In the genomic region with DNA sequence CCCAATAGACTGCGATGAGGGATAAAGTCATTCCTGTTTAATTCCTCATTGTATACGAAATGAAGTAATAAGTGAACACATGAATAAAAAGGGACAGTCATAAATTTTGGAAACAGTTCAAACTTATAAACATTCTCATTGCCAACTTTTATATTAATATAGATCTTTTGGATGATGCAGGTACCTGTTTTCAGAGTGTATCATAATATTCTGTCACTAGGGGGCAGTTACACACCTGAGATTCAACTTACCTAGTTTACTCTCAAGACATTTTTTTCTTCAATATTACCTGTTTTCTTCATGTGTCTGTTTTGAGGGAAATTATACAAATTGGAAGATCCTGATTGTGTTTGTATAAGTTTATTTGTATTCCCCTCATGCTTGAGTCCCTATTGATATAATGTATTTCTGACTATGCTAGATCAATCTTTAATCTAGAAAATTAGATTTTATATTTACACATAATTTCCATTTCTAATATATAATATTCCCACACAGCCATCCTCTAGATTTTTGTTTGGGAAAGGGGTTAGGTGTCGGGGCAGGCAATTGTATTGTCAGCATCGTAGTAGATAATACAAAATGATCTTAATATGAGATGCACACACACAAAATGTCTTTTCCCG, we compare ENCODE assay signal across 9 cellular contexts. TPM values are rescaled to one million over a fixed set of nuclear protein-coding genes. Genes with fewer than 3 reads are reported as not detected.
DNase-seq lines count a peak whose midpoint lies in the region; ATAC-seq and TF ChIP-seq lines count a peak whose summit lies in the region.
"Had no signal": no experiment of that assay in that cellular context is flagged by ENCODE, and none has a peak within 500 bp of the region (broad histone marks: within the 10 kb centered on the region; RNA-seq: fewer than 3 reads in every experiment).

No MANE protein-coding gene starts in this region.

- DNase-seq in DND-41, result no peak
- DNase-seq in cardiac fibroblast (ENCODE audit: low read depth in 2 of 2), result peak; percentile 7 to 29
- DNase-seq in neural progenitor cell (ENCODE audit: low spot score), result no peak
- no peak for DNase-seq in germinal center (ENCODE audit: low spot score)
- no peak for DNase-seq in activated CD8-positive, alpha-beta memory T cell treated with anti-CD3 and anti-CD28 coated beads for 24 hours
- DNase-seq in AG20443 (ENCODE audit: low spot score), result no peak
- DNase-seq in activated naive CD4-positive, alpha-beta T cell treated with anti-CD3 and anti-CD28 coated beads for 36 hours, result no peak

- H3K36me3 Mint-ChIP-seq in neural progenitor cell, result peaks cover 12% of the 10 kb centered on the region
- H3K36me3 Mint-ChIP-seq in activated naive CD4-positive, alpha-beta T cell treated with anti-CD3 and anti-CD28 coated beads for 36 hours (ENCODE audit: low read depth), result peaks cover 15% of the 10 kb centered on the region

- H3K4me3 Mint-ChIP-seq in neural progenitor cell, result no peak overlapping the region
- no peak overlapping the region for H3K4me3 Mint-ChIP-seq in activated naive CD4-positive, alpha-beta T cell treated with anti-CD3 and anti-CD28 coated beads for 36 hours
- H3K4me3 Mint-ChIP-seq: central memory CD8-positive, alpha-beta T cell had no signal

- ATAC-seq in DND-41 (ENCODE audit: insufficient read depth, low read depth), result no peak

- H3K4me3 ChIP-seq in DND-41 (ENCODE audit: low read depth in 1 of 2, low read length in 2 of 2) (no peak overlapping the region), KMS-11 (IDR thresholded peaks at IDR 0.05; ENCODE audit: insufficient read depth, low read depth, low read length) (no peak overlapping the region), cardiac fibroblast (replicated peaks in 1 of 2; ENCODE audit: low read depth in 2 of 2, low read length in 2 of 2) (no peak overlapping the region), neural progenitor cell (no peak overlapping the region)

- no peak overlapping the region for H3K4me2 ChIP-seq in DND-41 (ENCODE audit: insufficient read depth, low read length)
- H3K4me2 ChIP-seq in KMS-11, result no peak overlapping the region
- no peak overlapping the region for H3K4me2 ChIP-seq in neural progenitor cell

- H3K27me3 ChIP-seq in DND-41 (ENCODE audit: insufficient read depth, low read length, poor library complexity), result no peaks in the 10 kb centered on the region
- H3K27me3 ChIP-seq in KMS-11 (ENCODE audit: insufficient read depth, low read depth), result no peaks in the 10 kb centered on the region
- H3K27me3 ChIP-seq in neural progenitor cell, result no peaks in the 10 kb centered on the region

- H3K79me2 ChIP-seq in DND-41 (ENCODE audit: insufficient read depth, low read length), result peaks cover 20% of the 10 kb centered on the region; the same call in 1 of the 2 replicates
- H3K79me2 ChIP-seq in KMS-11 (ENCODE audit: insufficient read depth, low read depth), result no peaks in the 10 kb centered on the region
- no peaks in the 10 kb centered on the region for H3K79me2 ChIP-seq in neural progenitor cell (ENCODE audit: low read depth)

- peaks cover 9% of the 10 kb centered on the region; the same call in 1 of the 2 replicates for H3K36me3 ChIP-seq in DND-41 (ENCODE audit: insufficient read depth, low read length)
- no peaks in the 10 kb centered on the region for H3K36me3 ChIP-seq in KMS-11 (ENCODE audit: insufficient read depth)
- no peaks in the 10 kb centered on the region for H3K36me3 ChIP-seq in neural progenitor cell

- intact Hi-C loops in activated naive CD4-positive, alpha-beta T cell treated with anti-CD3 and anti-CD28 coated beads for 36 hours (cut with micrococcal nuclease), result loop anchor here (1.0 kb wide), 1 partner anchor 782 kb away; no protein-coding TSS in a partner anchor

- H3K27ac Mint-ChIP-seq in neural progenitor cell, result no peak overlapping the region
- no peak overlapping the region for H3K27ac Mint-ChIP-seq in activated naive CD4-positive, alpha-beta T cell treated with anti-CD3 and anti-CD28 coated beads for 36 hours

- no peaks in the 10 kb centered on the region for H3K27me3 Mint-ChIP-seq in neural progenitor cell (ENCODE audit: insufficient read depth, low read depth)
- H3K27me3 Mint-ChIP-seq in activated naive CD4-positive, alpha-beta T cell treated with anti-CD3 and anti-CD28 coated beads for 36 hours (ENCODE audit: low read depth), result no peaks in the 10 kb centered on the region
- H3K27me3 Mint-ChIP-seq: central memory CD8-positive, alpha-beta T cell had no signal

- H2AFZ ChIP-seq in DND-41 (ENCODE audit: low read depth, low read length) (no peak overlapping the region), KMS-11 (ENCODE audit: low read depth) (no peak overlapping the region), neural progenitor cell (replicated peaks) (no peak overlapping the region)

- H3K9ac ChIP-seq in DND-41 (ENCODE audit: low read depth, low read length) (no peak overlapping the region), KMS-11 (no peak overlapping the region), neural progenitor cell (no peak overlapping the region)

- H3F3A ChIP-seq in neural progenitor cell (ENCODE audit: low read depth), result no peaks in the 10 kb centered on the region

- H3K27ac ChIP-seq in DND-41 (ENCODE audit: low read length) (no peak overlapping the region), KMS-11 (no peak overlapping the region), neural progenitor cell (no peak overlapping the region)

- H3K9me3 Mint-ChIP-seq in neural progenitor cell, result no peaks in the 10 kb centered on the region
- H3K9me3 Mint-ChIP-seq in activated naive CD4-positive, alpha-beta T cell treated with anti-CD3 and anti-CD28 coated beads for 36 hours, result no peaks in the 10 kb centered on the region
- H3K9me3 Mint-ChIP-seq: central memory CD8-positive, alpha-beta T cell had no signal

- peak; percentile 42 for TF ChIP-seq CTCF in DND-41 (IDR thresholded peaks at IDR 0.05; ENCODE audit: borderline replicate concordance, extremely low read depth, low read length, poor library complexity, severe bottlenecking)
- TF ChIP-seq CTCF in KMS-11 (conservative IDR thresholded peaks at IDR 0.05; ENCODE audit: low read depth, low read length), result peak; percentile 53
- TF ChIP-seq CTCF in cardiac fibroblast (IDR thresholded peaks at IDR 0.05; ENCODE audit: low read depth, low read length), result peak; percentile 26
- peak; percentile 62 for TF ChIP-seq CTCF in neural progenitor cell (IDR thresholded peaks at IDR 0.05)

- H3K9me3 ChIP-seq in DND-41 (ENCODE audit: insufficient read depth, low read length, severe bottlenecking) (no peaks in the 10 kb centered on the region), neural progenitor cell (ENCODE audit: low read depth) (no peaks in the 10 kb centered on the region)

- H4K20me1 ChIP-seq in DND-41 (ENCODE audit: insufficient read depth, low read length) (peaks cover 8% of the 10 kb centered on the region; the same call in 1 of the 2 replicates), KMS-11 (ENCODE audit: insufficient read depth) (no peaks in the 10 kb centered on the region), neural progenitor cell (ENCODE audit: low read depth) (no peaks in the 10 kb centered on the region)

- no peaks in the 10 kb centered on the region for H3K4me1 Mint-ChIP-seq in neural progenitor cell
- peaks cover 19% of the 10 kb centered on the region for H3K4me1 Mint-ChIP-seq in activated naive CD4-positive, alpha-beta T cell treated with anti-CD3 and anti-CD28 coated beads for 36 hours (ENCODE audit: low read depth)

- H3K4me1 ChIP-seq in DND-41 (ENCODE audit: insufficient read depth, low read length) (no peaks in the 10 kb centered on the region), KMS-11 (ENCODE audit: low read depth, poor library complexity, severe bottlenecking) (peaks cover 12% of the 10 kb centered on the region), neural progenitor cell (no peaks in the 10 kb centered on the region)

- CTCF ChIA-PET in activated naive CD4-positive, alpha-beta T cell treated with anti-CD3 and anti-CD28 coated beads for 36 hours (lab: Charles Lee), result interaction anchor here (0.8 to 2.5 kb wide), 5 partner anchors 10 to 447 kb away, joined by 3 to 12 read pairs (median 3); no protein-coding TSS in a partner anchor

RNA-seq across cellular contexts. Expression of a gene that starts 18.3 kb away (rescaled TPM):
- 11.3 and 13.0 TPM in 2 replicates for total RNA-seq in neural progenitor cell (ENCODE audit: low replicate concordance)
- 10 to 100 TPM; 12.3 to 13.4 TPM for total RNA-seq in activated naive CD4-positive, alpha-beta T cell treated with anti-CD3 and anti-CD28 coated beads for 36 hours

Comparison
In these comparisons a context has a peak if more than half of its experiments do, and no peak if none do; other contexts are left out.
1. DNase-seq: peak in cardiac fibroblast (2 of 2); none in DND-41 (single experiment), neural progenitor cell (single experiment), germinal center (single experiment), activated CD8-positive, alpha-beta memory T cell treated with anti-CD3 and anti-CD28 coated beads for 24 hours (single experiment), AG20443 (single experiment) and activated naive CD4-positive, alpha-beta T cell treated with anti-CD3 and anti-CD28 coated beads for 36 hours (single experiment).
2. Peak in every context shown above with its lines, with median percentiles within 50 percentile points of each other: CTCF ChIP-seq.